In the genomic region with DNA sequence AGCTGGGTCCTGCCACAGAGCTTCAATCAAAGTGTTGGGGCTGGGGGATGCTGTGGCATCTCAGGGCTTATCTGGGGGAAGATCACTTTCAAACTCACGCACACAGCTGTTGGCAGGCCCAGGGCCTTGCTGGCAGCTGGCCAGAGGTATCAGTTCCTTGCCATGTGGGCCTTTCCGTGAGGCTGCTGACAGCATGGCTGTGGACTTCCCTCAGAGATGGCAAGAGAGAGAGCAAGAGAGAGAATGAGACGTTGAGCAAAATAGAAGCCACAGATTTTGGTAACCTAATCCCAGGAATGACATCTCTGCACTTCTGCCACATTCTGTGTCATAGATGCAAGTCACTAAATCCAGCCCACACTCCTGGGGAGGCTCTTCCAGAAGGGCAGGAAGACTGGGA, we compare ENCODE assay signal across 13 cellular contexts.
DNase-seq lines count a peak whose midpoint lies in the region; ATAC-seq and TF ChIP-seq lines count a peak whose summit lies in the region.
"Had no signal": no experiment of that assay in that cellular context is flagged by ENCODE, and none has a peak within 500 bp of the region (broad histone marks: within the 10 kb centered on the region; RNA-seq: fewer than 3 reads in every experiment).

No MANE protein-coding gene starts in this region.

- no peaks in the 10 kb centered on the region for H3K27me3 Mint-ChIP-seq in T-cell
- H3K27me3 Mint-ChIP-seq: activated CD8-positive, alpha-beta T cell treated with anti-CD3 and anti-CD28 coated beads for 36 hours had no signal

- H3K4me3 Mint-ChIP-seq in T-cell = no peak overlapping the region
- H3K4me3 Mint-ChIP-seq: activated CD8-positive, alpha-beta T cell treated with anti-CD3 and anti-CD28 coated beads for 36 hours; IgD-negative memory B cell had no signal

- H3K9me3 Mint-ChIP-seq in T-cell = no peaks in the 10 kb centered on the region
- H3K9me3 Mint-ChIP-seq: activated CD8-positive, alpha-beta T cell treated with anti-CD3 and anti-CD28 coated beads for 36 hours; IgD-negative memory B cell had no signal

- no peak overlapping the region for H3K27ac Mint-ChIP-seq in T-cell
- H3K27ac Mint-ChIP-seq: activated CD8-positive, alpha-beta T cell treated with anti-CD3 and anti-CD28 coated beads for 36 hours; IgD-negative memory B cell had no signal

- CTCF ChIA-PET in HEK293T (lab: Yijun Ruan, JAX) (no interaction called here), T-cell (lab: Charles Lee) (no interaction called here)

- H3K36me3 Mint-ChIP-seq in T-cell = no peaks in the 10 kb centered on the region
- H3K36me3 Mint-ChIP-seq: IgD-negative memory B cell had no signal

- ATAC-seq in GM18502 (IDR thresholded peaks at IDR 0.05; ENCODE audit: poor library complexity, unreplicated experiment) = peak; percentile 73
- peak; percentile 40 for ATAC-seq in HG02759 (IDR thresholded peaks at IDR 0.05; ENCODE audit: unreplicated experiment)
- ATAC-seq in left lobe of liver = peak; percentile 15
- ATAC-seq in T-cell (replicated peaks in 1 of 4) = no peak
- ATAC-seq: activated CD8-positive, alpha-beta T cell treated with anti-CD3 and anti-CD28 coated beads for 36 hours; foreskin keratinocyte had no signal

- no peaks in the 10 kb centered on the region for H3K4me1 Mint-ChIP-seq in T-cell
- H3K4me1 Mint-ChIP-seq: IgD-negative memory B cell had no signal

- DNase-seq in NCI-H524 treated with DMSO at 0.1 percent for 48 hours (lab: John Stamatoyannopoulos, UW) = peak; percentile 61
- no peak for DNase-seq in left lobe of liver (ENCODE audit: low spot score)
- DNase-seq in HEK293T (ENCODE audit: extremely low spot score) = no peak
- DNase-seq in T-cell = no peak
- DNase-seq in COLO829 (ENCODE audit: low spot score) = no peak
- no peak for DNase-seq in cerebellum (ENCODE audit: low spot score)
- DNase-seq: activated CD8-positive, alpha-beta T cell treated with anti-CD3 and anti-CD28 coated beads for 36 hours; foreskin keratinocyte; testis; WERI-Rb-1 had no signal

- POLR2A ChIA-PET in HEK293T (lab: Yijun Ruan, JAX) (no interaction called here), T-cell (lab: Charles Lee) (interaction anchor here in 1 of 2 donors (0.6 kb wide), 1 partner anchor 952 kb away, joined by 5 read pairs; no protein-coding TSS in a partner anchor)

TF ChIP-seq in HEK293T, 16 proteins besides CTCF, POLR2A, EP300 and RAD21:
- TF ChIP-seq BHLHE40 (IDR thresholded peaks at IDR 0.05; ENCODE audit: borderline replicate concordance) = no peak
- no peak for TF ChIP-seq FOXM1 (IDR thresholded peaks at IDR 0.05; ENCODE audit: borderline replicate concordance)
- no peak for TF ChIP-seq HDGF (IDR thresholded peaks at IDR 0.05; ENCODE audit: borderline replicate concordance)
- no peak for TF ChIP-seq FOXA1 (IDR thresholded peaks at IDR 0.05)
- TF ChIP-seq ZNF384 (IDR thresholded peaks at IDR 0.05) = no peak
- TF ChIP-seq ARNT (IDR thresholded peaks at IDR 0.05) = no peak
- no peak for TF ChIP-seq CTBP1 (IDR thresholded peaks at IDR 0.05; ENCODE audit: borderline replicate concordance)
- no peak for TF ChIP-seq FOXK2 (IDR thresholded peaks at IDR 0.05)
- TF ChIP-seq SUZ12 (IDR thresholded peaks at IDR 0.05) = no peak
- no peak for TF ChIP-seq L3MBTL2 (conservative IDR thresholded peaks at IDR 0.05)
- TF ChIP-seq NFRKB (IDR thresholded peaks at IDR 0.05) = no peak
- TF ChIP-seq TARDBP (IDR thresholded peaks at IDR 0.05) = no peak
- TF ChIP-seq, protein P1, sequence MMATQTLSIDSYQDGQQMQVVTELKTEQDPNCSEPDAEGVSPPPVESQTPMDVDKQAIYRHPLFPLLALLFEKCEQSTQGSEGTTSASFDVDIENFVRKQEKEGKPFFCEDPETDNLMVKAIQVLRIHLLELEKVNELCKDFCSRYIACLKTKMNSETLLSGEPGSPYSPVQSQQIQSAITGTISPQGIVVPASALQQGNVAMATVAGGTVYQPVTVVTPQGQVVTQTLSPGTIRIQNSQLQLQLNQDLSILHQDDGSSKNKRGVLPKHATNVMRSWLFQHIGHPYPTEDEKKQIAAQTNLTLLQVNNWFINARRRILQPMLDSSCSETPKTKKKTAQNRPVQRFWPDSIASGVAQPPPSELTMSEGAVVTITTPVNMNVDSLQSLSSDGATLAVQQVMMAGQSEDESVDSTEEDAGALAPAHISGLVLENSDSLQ (IDR thresholded peaks at IDR 0.05) = no peak
- TF ChIP-seq SP1 (IDR thresholded peaks at IDR 0.05) = no peak
- no peak for TF ChIP-seq ELF4 (IDR thresholded peaks at IDR 0.05)
- TF ChIP-seq LEF1 (IDR thresholded peaks at IDR 0.05; ENCODE audit: borderline replicate concordance) = no peak
TF ChIP-seq in HEK293T: peak in this region for 0.

Comparison
In these comparisons a context has a peak if more than half of its experiments do, and no peak if none do; other contexts are left out.
1. ATAC-seq: peak in GM18502 (single experiment), HG02759 (single experiment) and left lobe of liver (single experiment); none in T-cell (0 of 4).